In the genomic region with DNA sequence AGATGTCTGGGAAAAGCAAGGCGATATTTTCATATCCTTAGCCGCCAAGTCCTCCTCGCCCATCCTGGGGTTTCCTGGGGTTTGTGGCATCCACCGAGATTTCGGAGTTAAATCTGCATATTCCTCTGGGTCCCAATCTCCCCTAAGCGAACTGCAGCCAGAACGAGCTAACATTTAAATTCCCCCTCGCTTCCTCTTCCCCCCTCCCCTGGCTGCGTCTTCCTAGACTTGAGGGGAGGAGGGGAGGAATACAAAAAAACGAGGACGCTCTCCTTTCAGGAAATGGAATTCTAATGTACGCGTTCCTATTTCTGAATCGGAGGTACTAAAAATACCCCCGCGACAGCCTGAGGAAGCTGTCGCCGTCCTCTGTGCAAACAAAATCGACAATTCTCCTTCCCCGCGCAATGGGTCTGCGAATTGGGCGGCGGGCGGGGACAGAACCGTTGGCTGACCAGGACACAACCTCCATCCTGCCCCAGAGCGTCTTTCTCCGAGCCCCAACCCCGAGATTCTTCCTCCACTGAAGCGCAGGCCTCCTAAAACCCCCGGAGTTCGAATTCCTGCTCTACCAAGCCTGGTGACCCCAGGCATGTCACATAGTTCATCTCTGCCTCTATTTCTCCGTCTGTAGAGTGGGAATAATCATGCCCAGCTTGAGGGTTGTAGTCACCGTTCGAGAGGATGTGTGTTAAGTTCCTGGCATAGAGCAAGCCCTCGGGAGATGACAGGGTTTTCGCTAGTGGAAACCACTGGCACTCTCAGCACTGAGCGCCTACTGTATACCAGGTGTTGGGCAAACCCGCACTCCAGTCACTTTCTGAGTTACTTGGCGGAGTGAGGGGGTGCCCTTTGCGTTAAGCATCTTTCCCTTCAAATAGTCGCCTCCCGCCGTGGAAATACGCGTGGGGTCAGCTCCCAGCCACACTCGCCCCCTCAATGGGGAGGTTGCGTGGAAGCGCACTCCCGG, we compare ENCODE assay signal across 23 cellular contexts. TPM values are rescaled to one million over a fixed set of nuclear protein-coding genes. Genes with fewer than 3 reads are reported as not detected.
DNase-seq lines count a peak whose midpoint lies in the region; ATAC-seq and TF ChIP-seq lines count a peak whose summit lies in the region.
"Had no signal": no experiment of that assay in that cellular context is flagged by ENCODE, and none has a peak within 500 bp of the region (broad histone marks: within the 10 kb centered on the region; RNA-seq: fewer than 3 reads in every experiment).

No MANE protein-coding gene starts in this region.

- no peak overlapping the region for H2AFZ ChIP-seq in mammary epithelial cell (ENCODE audit: low read depth, low read length)

- H3K4me1 ChIP-seq in mammary epithelial cell (ENCODE audit: insufficient read depth, low read length), result peaks cover 14% of the 10 kb centered on the region
- peaks cover 32% of the 10 kb centered on the region; the same call in 1 of the 2 replicates for H3K4me1 ChIP-seq in iPS-20b (ENCODE audit: insufficient read depth, low read length)
- peaks cover 46% of the 10 kb centered on the region for H3K4me1 ChIP-seq in suprapubic skin
- H3K4me1 ChIP-seq: BLaER1, Caco-2 had no signal

- H3K9me3 ChIP-seq in mammary epithelial cell (replicated peaks; ENCODE audit: insufficient read depth, low read length) (no peaks in the 10 kb centered on the region), iPS-20b (ENCODE audit: insufficient read depth, low read depth, low read length) (no peaks in the 10 kb centered on the region), suprapubic skin (no peaks in the 10 kb centered on the region)
- H3K9me3 ChIP-seq: adrenal gland, Caco-2 had no signal

- POLR2A ChIA-PET in MCF 10A (lab: Yijun Ruan, JAX), result interaction anchor here (0.7 kb wide), 1 partner anchor 52 kb away, joined by 3 read pairs; no protein-coding TSS in a partner anchor

- DNase-seq in mammary epithelial cell (no peak), MCF 10A (ENCODE audit: unreplicated experiment) (no peak), coronary artery (ENCODE audit: low spot score) (no peak), suprapubic skin (ENCODE audit: low spot score in 2 of 2) (no peak), NCI-H524 (lab: John Stamatoyannopoulos, UW) (no peak)
- DNase-seq: adrenal gland, Caco-2, caudate nucleus, HFFc6, MM.1S, NCI-H146, NCI-H2171, NCI-H69, right cardiac atrium had no signal

- H4K20me1 ChIP-seq in mammary epithelial cell (ENCODE audit: insufficient read depth, low read length), result no peaks in the 10 kb centered on the region
- H4K20me1 ChIP-seq: BLaER1 had no signal

- WGBS in mammary epithelial cell (ENCODE audit: low coverage, missing lambda C conversion rate), result 44% methylated on average over 33 of the region's 50 CpGs
- WGBS in suprapubic skin, result 6% methylated on average over 33 of the region's 50 CpGs

- no TSS peak for BruUV-seq in mammary epithelial cell (replicated peaks; lab: Mats Ljungman, UMichigan)
- BruUV-seq in MCF 10A (replicated peaks; lab: Mats Ljungman, UMichigan), result no TSS peak

- H3K9me3 Mint-ChIP-seq in MCF 10A (ENCODE audit: unreplicated experiment), result no peaks in the 10 kb centered on the region
- H3K9me3 Mint-ChIP-seq: HFFc6; stimulated activated memory B cell treated with anti-CD40 and anti-IgM and Interleukin-4, amounts not matched to agents 10 μg/mL and 1 μg/mL and 100 μg/mL, for 72 hours had no signal

- H3K4me3 ChIP-seq in mammary epithelial cell (replicated peaks in 1 of 3; ENCODE audit: insufficient read depth in 1 of 3, low read depth in 2 of 3, low read length in 3 of 3), result no peak overlapping the region
- H3K4me3 ChIP-seq in coronary artery, result peak overlapping the region; percentile 42
- peak overlapping the region; percentile 58; the same call in 1 of the 2 replicates for H3K4me3 ChIP-seq in iPS-20b (ENCODE audit: low read length)
- peak overlapping the region; percentile 38 for H3K4me3 ChIP-seq in suprapubic skin
- H3K4me3 ChIP-seq: adrenal gland, BLaER1, lung had no signal

- H3K36me3 Mint-ChIP-seq in MCF 10A (ENCODE audit: insufficient read depth, unreplicated experiment), result no peaks in the 10 kb centered on the region
- H3K36me3 Mint-ChIP-seq: stimulated activated memory B cell treated with anti-CD40 and anti-IgM and Interleukin-4, amounts not matched to agents 10 μg/mL and 1 μg/mL and 100 μg/mL, for 72 hours had no signal

- TF ChIP-seq CTCF in mammary epithelial cell (conservative IDR thresholded peaks at IDR 0.05 in 1 of 2, IDR thresholded peaks at IDR 0.05 in 1 of 2; ENCODE audit: extremely low read depth in 1 of 2, insufficient read depth in 1 of 2, low read depth in 1 of 2, low read length in 2 of 2) (no peak), MCF 10A (IDR thresholded peaks at IDR 0.05; ENCODE audit: unreplicated experiment) (no peak), coronary artery (IDR thresholded peaks at IDR 0.05) (no peak), suprapubic skin (IDR thresholded peaks at IDR 0.05) (no peak)

- peak overlapping the region; percentile 61 for H3K4me2 ChIP-seq in mammary epithelial cell (ENCODE audit: insufficient read depth, low read depth, low read length)
- H3K4me2 ChIP-seq: BLaER1 had no signal

- H3K36me3 ChIP-seq in mammary epithelial cell (ENCODE audit: insufficient read depth, low read length) (no peaks in the 10 kb centered on the region), iPS-20b (ENCODE audit: insufficient read depth, low read depth, low read length) (no peaks in the 10 kb centered on the region), suprapubic skin (no peaks in the 10 kb centered on the region)
- H3K36me3 ChIP-seq: adrenal gland, BLaER1 had no signal

- H3K27ac ChIP-seq in mammary epithelial cell (ENCODE audit: insufficient read depth, low read depth, low read length), result no peak overlapping the region
- no peak overlapping the region for H3K27ac ChIP-seq in coronary artery
- no peak overlapping the region for H3K27ac ChIP-seq in iPS-20b (ENCODE audit: low read length)
- no peak overlapping the region for H3K27ac ChIP-seq in suprapubic skin
- H3K27ac ChIP-seq: adrenal gland, BLaER1 had no signal

- H3K27ac Mint-ChIP-seq in MCF 10A (ENCODE audit: low read depth, unreplicated experiment), result no peak overlapping the region
- H3K27ac Mint-ChIP-seq: activated T-helper 2 cell treated with anti-CD3 and anti-CD28 coated beads, Interferon-gamma antibody, Interleukin-2, Interleukin-4, amounts not matched to agents 10 μg/mL and 5 μg/mL and 100 μg/mL, durations not matched to agents 14 hours and 24 hours and 36 hours; HFFc6; stimulated activated memory B cell treated with anti-CD40 and anti-IgM and Interleukin-4, amounts not matched to agents 10 μg/mL and 1 μg/mL and 100 μg/mL, for 72 hours had no signal

- peaks cover 52% of the 10 kb centered on the region for H3K27me3 ChIP-seq in mammary epithelial cell (ENCODE audit: insufficient read depth, low read length)
- peaks cover 100% of the 10 kb centered on the region for H3K27me3 ChIP-seq in iPS-20b (ENCODE audit: insufficient read depth, low read length)
- peaks cover 84% of the 10 kb centered on the region for H3K27me3 ChIP-seq in suprapubic skin

- no peak overlapping the region for H3K4me3 Mint-ChIP-seq in MCF 10A (ENCODE audit: unreplicated experiment)
- H3K4me3 Mint-ChIP-seq: HFFc6; stimulated activated memory B cell treated with anti-CD40 and anti-IgM and Interleukin-4, amounts not matched to agents 10 μg/mL and 1 μg/mL and 100 μg/mL, for 72 hours had no signal

- in situ Hi-C loops in mammary epithelial cell (cut with MboI; ENCODE audit: low sequenced_read_pairs in 2 of 2), result no loop called here

- dilution Hi-C loops in mammary epithelial cell (cut with HindIII; ENCODE audit: low sequenced_read_pairs), result no loop called here

- no peak for TF ChIP-seq EP300 in suprapubic skin (IDR thresholded peaks at IDR 0.05)

- no peak for ATAC-seq in GM21367 (IDR thresholded peaks at IDR 0.05; ENCODE audit: unreplicated experiment)
- no peak for ATAC-seq in HG03432 (IDR thresholded peaks at IDR 0.05; ENCODE audit: unreplicated experiment)
- ATAC-seq: esophagus mucosa; stimulated activated memory B cell treated with anti-CD40 and anti-IgM and Interleukin-4, amounts not matched to agents 10 μg/mL and 1 μg/mL and 100 μg/mL, for 72 hours had no signal

- intact Hi-C loops in mammary epithelial cell (cut with micrococcal nuclease) (no loop called here), MCF 10A (cut with micrococcal nuclease) (no loop called here)

- no peaks in the 10 kb centered on the region for H3K4me1 Mint-ChIP-seq in MCF 10A (ENCODE audit: insufficient read depth, unreplicated experiment)
- H3K4me1 Mint-ChIP-seq: stimulated activated memory B cell treated with anti-CD40 and anti-IgM and Interleukin-4, amounts not matched to agents 10 μg/mL and 1 μg/mL and 100 μg/mL, for 72 hours had no signal

- CTCF ChIA-PET in mammary epithelial cell (lab: Charles Lee; ENCODE audit: low non-redundant PET), result no interaction called here
- CTCF ChIA-PET in MCF 10A (lab: Yijun Ruan, JAX), result no interaction called here

- H3K9ac ChIP-seq in mammary epithelial cell (ENCODE audit: insufficient read depth, low read length), result no peak overlapping the region
- H3K9ac ChIP-seq in iPS-20b (ENCODE audit: low read depth, low read length), result no peak overlapping the region
- H3K9ac ChIP-seq: BLaER1 had no signal

- TF ChIP-seq POLR2A in suprapubic skin (IDR thresholded peaks at IDR 0.05), result no peak

- H3K79me2 ChIP-seq in mammary epithelial cell (ENCODE audit: insufficient read depth, low read length), result no peaks in the 10 kb centered on the region

- H3K27me3 Mint-ChIP-seq in MCF 10A (ENCODE audit: insufficient read depth, unreplicated experiment), result peaks cover 77% of the 10 kb centered on the region

RNA-seq across cellular contexts. Expression of a gene that starts 5.3 kb away (rescaled TPM):
- total RNA-seq in mammary epithelial cell, result not detected
- polyA plus RNA-seq in mammary epithelial cell, result not detected
- not detected for polyA minus RNA-seq in mammary epithelial cell
- not detected in 2 replicates for total RNA-seq in MCF 10A (2022)
- not detected for total RNA-seq in suprapubic skin
- total RNA-seq: activated T-helper 2 cell treated with anti-CD3 and anti-CD28 coated beads, Interferon-gamma antibody, Interleukin-2, Interleukin-4, amounts not matched to agents 10 μg/mL and 5 μg/mL and 100 μg/mL, durations not matched to agents 14 hours and 24 hours and 36 hours; adrenal gland; Caco-2; esophagus mucosa; HFFc6; lung; osteoblast; right cardiac atrium had no signal
- polyA plus RNA-seq: adrenal gland, lung, right cardiac atrium had no signal

Comparison
In these comparisons a context has a peak if more than half of its experiments do, and no peak if none do; other contexts are left out.
1. H3K4me3 ChIP-seq: peak in coronary artery (single experiment), iPS-20b (single experiment) and suprapubic skin (single experiment); none in mammary epithelial cell (0 of 3).